1 cellular context compared by ENCODE assay signal in the genomic region with DNA sequence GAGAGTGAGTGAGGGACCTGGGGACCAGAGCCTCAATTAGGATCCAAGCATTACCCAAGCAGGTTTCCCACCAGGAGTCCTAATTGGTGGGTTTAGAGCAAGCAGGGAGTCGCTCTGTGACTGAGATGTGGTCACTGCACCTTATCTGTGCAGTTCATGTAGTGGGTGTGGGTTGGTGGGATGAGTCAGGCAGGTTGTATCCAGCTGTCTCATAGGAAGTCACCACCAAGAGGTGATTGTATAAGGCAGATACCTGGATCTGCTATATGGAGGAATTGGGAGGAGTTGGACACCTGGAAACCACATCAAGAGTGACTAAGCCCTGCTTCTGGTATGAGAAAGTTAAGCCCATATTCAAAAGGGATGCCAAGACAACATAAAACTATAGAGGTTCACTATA.
TF ChIP-seq lines count a peak whose summit lies in the region.

No MANE protein-coding gene starts in this region.

TF ChIP-seq in K562, 482 proteins besides CTCF, POLR2A, EP300 and RAD21 (continued from another document):
- TF ChIP-seq NR2C2 (CRISPR knock-in tag; IDR thresholded peaks at IDR 0.05) (no peak), NR2C2 (tag; IDR thresholded peaks at IDR 0.05) (no peak), TRIM24 (IDR thresholded peaks at IDR 0.05) (peak in 1 of 2 experiments; percentile 60; a peak in 2 of 4 replicates), PHB2 (IDR thresholded peaks at IDR 0.05; ENCODE audit: low read depth) (no peak), CCAR2 (IDR thresholded peaks at IDR 0.05; ENCODE audit: low read depth, low read length) (no peak), XRCC4 (IDR thresholded peaks at IDR 0.05; ENCODE audit: extremely low read depth, insufficient read depth, insufficient read length) (no peak), SMAD2 (IDR thresholded peaks at IDR 0.05; ENCODE audit: low read depth, low read length) (no peak), ZNF707 (CRISPR knock-in tag; conservative IDR thresholded peaks at IDR 0.05) (no peak), JUND (IDR thresholded peaks at IDR 0.05; ENCODE audit: borderline replicate concordance, low read depth, low read length) (peak; percentile 79), JUND (tag; IDR thresholded peaks at IDR 0.05; ENCODE audit: borderline replicate concordance, low read depth, low read length) (peak; percentile 57; the same call in 1 of the 3 replicates), ZNF143 (CRISPR knock-in tag; IDR thresholded peaks at IDR 0.05) (no peak), THRAP3 (IDR thresholded peaks at IDR 0.05; ENCODE audit: borderline replicate concordance) (no peak), HCFC1 (IDR thresholded peaks at IDR 0.05; ENCODE audit: low read depth, low read length) (no peak), PHF20 (IDR thresholded peaks at IDR 0.05; ENCODE audit: partially characterized antibody) (no peak), TCF7 (IDR thresholded peaks at IDR 0.05; ENCODE audit: borderline replicate concordance) (no peak)
- TF ChIP-seq, protein P1, sequence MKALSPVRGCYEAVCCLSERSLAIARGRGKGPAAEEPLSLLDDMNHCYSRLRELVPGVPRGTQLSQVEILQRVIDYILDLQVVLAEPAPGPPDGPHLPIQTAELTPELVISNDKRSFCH (CRISPR knock-in tag; IDR thresholded peaks at IDR 0.05), result no peak
- TF ChIP-seq, protein P1 (tag; IDR thresholded peaks at IDR 0.05), result no peak
- TF ChIP-seq, protein P2, sequence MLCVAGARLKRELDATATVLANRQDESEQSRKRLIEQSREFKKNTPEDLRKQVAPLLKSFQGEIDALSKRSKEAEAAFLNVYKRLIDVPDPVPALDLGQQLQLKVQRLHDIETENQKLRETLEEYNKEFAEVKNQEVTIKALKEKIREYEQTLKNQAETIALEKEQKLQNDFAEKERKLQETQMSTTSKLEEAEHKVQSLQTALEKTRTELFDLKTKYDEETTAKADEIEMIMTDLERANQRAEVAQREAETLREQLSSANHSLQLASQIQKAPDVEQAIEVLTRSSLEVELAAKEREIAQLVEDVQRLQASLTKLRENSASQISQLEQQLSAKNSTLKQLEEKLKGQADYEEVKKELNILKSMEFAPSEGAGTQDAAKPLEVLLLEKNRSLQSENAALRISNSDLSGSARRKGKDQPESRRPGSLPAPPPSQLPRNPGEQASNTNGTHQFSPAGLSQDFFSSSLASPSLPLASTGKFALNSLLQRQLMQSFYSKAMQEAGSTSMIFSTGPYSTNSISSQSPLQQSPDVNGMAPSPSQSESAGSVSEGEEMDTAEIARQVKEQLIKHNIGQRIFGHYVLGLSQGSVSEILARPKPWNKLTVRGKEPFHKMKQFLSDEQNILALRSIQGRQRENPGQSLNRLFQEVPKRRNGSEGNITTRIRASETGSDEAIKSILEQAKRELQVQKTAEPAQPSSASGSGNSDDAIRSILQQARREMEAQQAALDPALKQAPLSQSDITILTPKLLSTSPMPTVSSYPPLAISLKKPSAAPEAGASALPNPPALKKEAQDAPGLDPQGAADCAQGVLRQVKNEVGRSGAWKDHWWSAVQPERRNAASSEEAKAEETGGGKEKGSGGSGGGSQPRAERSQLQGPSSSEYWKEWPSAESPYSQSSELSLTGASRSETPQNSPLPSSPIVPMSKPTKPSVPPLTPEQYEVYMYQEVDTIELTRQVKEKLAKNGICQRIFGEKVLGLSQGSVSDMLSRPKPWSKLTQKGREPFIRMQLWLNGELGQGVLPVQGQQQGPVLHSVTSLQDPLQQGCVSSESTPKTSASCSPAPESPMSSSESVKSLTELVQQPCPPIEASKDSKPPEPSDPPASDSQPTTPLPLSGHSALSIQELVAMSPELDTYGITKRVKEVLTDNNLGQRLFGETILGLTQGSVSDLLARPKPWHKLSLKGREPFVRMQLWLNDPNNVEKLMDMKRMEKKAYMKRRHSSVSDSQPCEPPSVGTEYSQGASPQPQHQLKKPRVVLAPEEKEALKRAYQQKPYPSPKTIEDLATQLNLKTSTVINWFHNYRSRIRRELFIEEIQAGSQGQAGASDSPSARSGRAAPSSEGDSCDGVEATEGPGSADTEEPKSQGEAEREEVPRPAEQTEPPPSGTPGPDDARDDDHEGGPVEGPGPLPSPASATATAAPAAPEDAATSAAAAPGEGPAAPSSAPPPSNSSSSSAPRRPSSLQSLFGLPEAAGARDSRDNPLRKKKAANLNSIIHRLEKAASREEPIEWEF (CRISPR knock-in tag; IDR thresholded peaks at IDR 0.05), result no peak
- TF ChIP-seq, protein P3, sequence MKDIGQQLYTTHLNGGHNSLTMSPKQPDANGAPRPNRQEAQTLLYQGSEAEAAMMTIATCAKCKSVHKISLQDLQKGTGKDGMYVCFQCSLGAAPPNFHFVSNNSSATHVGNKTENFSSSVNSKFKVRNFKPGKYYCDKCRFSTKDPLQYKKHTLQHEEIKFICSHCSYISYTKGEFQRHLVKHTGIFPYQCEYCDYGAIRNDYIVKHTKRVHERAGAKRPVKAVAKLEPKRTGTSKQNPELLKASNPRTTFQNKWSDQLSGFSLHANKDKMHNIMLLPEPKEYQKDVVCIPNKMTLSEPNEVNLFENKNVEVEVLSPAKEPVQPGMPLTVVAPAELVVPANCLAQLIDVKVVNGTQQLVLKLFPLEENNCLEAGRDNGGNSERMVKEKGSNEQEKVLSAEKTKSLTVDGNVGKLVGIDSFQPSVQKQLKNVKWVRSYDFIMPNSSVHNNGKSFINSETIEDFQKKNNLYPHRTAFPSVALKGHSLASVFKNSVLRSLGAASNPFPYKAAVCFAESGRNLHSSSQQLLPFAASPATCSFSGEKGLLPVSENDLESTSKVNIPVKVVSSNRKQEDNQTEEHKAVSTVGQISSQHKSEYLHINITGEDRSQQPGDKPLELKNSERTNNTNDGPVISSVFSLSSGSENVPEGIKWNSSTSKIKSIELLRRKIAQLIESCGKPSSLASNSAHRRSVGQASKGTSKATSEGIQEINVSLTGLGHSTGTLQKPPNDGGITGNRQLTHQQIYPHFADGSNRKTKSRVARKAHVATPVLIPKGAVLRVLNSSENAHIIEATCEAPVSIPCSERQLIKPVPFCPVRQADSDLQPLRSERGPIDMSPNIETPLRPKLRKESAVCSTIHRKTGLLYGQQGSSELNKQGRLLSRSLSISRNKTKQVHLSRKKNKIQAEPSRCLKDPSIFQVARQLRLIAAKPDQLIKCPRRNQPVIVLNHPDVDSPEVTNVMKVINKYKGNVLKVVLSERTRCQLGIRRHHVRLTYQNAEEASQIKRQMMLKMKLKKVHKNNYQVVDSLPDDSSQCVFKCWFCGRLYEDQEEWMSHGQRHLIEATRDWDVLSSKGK (CRISPR knock-in tag; IDR thresholded peaks at IDR 0.05), result no peak
- TF ChIP-seq, protein P4, sequence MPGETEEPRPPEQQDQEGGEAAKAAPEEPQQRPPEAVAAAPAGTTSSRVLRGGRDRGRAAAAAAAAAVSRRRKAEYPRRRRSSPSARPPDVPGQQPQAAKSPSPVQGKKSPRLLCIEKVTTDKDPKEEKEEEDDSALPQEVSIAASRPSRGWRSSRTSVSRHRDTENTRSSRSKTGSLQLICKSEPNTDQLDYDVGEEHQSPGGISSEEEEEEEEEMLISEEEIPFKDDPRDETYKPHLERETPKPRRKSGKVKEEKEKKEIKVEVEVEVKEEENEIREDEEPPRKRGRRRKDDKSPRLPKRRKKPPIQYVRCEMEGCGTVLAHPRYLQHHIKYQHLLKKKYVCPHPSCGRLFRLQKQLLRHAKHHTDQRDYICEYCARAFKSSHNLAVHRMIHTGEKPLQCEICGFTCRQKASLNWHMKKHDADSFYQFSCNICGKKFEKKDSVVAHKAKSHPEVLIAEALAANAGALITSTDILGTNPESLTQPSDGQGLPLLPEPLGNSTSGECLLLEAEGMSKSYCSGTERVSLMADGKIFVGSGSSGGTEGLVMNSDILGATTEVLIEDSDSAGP (CRISPR knock-in tag; IDR thresholded peaks at IDR 0.05), result no peak
- TF ChIP-seq, protein P5, sequence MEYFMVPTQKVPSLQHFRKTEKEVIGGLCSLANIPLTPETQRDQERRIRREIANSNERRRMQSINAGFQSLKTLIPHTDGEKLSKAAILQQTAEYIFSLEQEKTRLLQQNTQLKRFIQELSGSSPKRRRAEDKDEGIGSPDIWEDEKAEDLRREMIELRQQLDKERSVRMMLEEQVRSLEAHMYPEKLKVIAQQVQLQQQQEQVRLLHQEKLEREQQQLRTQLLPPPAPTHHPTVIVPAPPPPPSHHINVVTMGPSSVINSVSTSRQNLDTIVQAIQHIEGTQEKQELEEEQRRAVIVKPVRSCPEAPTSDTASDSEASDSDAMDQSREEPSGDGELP (CRISPR knock-in tag; IDR thresholded peaks at IDR 0.05; ENCODE audit: borderline replicate concordance), result peak; percentile 44; the same call in 1 of the 2 replicates
